ENCODE assay signal across 18 cellular contexts in the genomic region with DNA sequence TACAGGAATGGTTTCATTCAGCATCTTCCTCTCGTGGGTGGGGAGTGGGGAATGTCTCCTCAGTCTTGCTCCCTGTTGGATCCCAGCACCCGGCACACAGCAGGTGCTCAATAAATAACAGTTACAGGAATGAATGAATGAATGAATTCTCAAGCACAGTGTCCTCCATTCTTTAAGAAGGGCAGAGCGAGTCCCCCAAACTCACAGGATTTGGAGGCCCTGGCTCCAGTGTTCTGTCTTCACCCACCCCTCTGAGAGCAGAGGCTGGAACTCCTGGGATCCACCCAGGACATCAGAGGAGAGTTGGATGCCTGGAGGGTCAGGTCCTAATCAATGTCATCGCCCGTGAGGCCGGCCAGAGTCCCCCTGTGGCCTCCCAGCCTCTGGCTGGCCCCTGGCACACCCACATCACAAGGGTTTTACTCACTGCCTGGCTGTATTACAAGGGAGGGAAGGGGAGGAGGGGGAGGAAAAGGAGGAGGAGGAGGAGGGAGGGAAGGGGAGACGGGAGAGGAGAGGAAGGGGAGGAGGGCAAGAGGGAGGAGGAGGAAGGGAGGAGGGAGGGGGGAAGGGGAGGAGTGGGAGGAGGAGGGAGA. TPM values are rescaled to one million over a fixed set of nuclear protein-coding genes. Genes with fewer than 3 reads are reported as not detected.
A peak's percentile ranks its signal among the peaks of the same experiment; 100 is the strongest.
DNase-seq lines count a peak whose midpoint lies in the region; ATAC-seq, FAIRE-seq and TF ChIP-seq lines count a peak whose summit lies in the region.
"Had no signal": no experiment of that assay in that cellular context is flagged by ENCODE, and none has a peak within 500 bp of the region (broad histone marks: within the 10 kb centered on the region; RNA-seq: fewer than 3 reads in every experiment).

No MANE protein-coding gene starts in this region.

- H3K4me3 ChIP-seq in prostate gland: no peak overlapping the region

- no peak for FAIRE-seq in HTR-8/SVneo (lab: Jason Lieb, UNC)

- intact Hi-C loops in prostate gland (cut with DNase I): loop anchor here (10.0 kb wide), 1 partner anchor 60 kb away; no protein-coding TSS in a partner anchor

- H3K36me3 ChIP-seq in prostate gland: no peaks in the 10 kb centered on the region
- H3K36me3 ChIP-seq: WERI-Rb-1 had no signal

- H3K27ac ChIP-seq in prostate gland: no peak overlapping the region
- H3K27ac ChIP-seq: WERI-Rb-1 had no signal

- H3K27me3 ChIP-seq in prostate gland (replicated peaks; ENCODE audit: insufficient read depth): no peaks in the 10 kb centered on the region

- DNase-seq in COLO829 (ENCODE audit: low spot score) (peak; percentile 53), HTR-8/SVneo (ENCODE audit: insufficient read length, low spot score) (peak; percentile 31), amniotic epithelial cell (ENCODE audit: low read depth) (peak; percentile 74), left kidney (ENCODE audit: low read depth, low spot score) (peak; percentile 60), HPDE6-E6E7 (ENCODE audit: extremely low spot score) (no peak), prostate gland (ENCODE audit: low spot score) (no peak)
- no peak for DNase-seq in stimulated activated CD4-positive, alpha-beta T cell treated with anti-CD3 and anti-CD28 coated beads, Interleukin-2, amount 100 ng/mL, for 48 hours
- DNase-seq: aorta; NCI-H1092; NCI-H524; stimulated activated CD4-positive, alpha-beta T cell treated with anti-CD3 and anti-CD28 coated beads, Interleukin-1b, Interleukin-23, amount 100 ng/mL, for 48 hours; WERI-Rb-1 had no signal

- no peak for ATAC-seq in HG03521 (IDR thresholded peaks at IDR 0.05; ENCODE audit: unreplicated experiment)
- ATAC-seq: Right ventricle myocardium inferior; stimulated activated effector memory CD8-positive, alpha-beta T cell treated with anti-CD3 and anti-CD28 coated beads, Interleukin-12 subunit alpha, Interleukin-12 subunit beta, amount 100 ng/mL, for 72 hours had no signal

- H3K9me3 ChIP-seq in prostate gland: no peaks in the 10 kb centered on the region

- TF ChIP-seq CTCF in prostate gland (IDR thresholded peaks at IDR 0.05): no peak

- H3K4me1 ChIP-seq in prostate gland (replicated peaks): no peaks in the 10 kb centered on the region

- TF ChIP-seq POLR2A in prostate gland (IDR thresholded peaks at IDR 0.05): no peak

- WGBS in prostate gland: 37% methylated on average over 6 of the region's 7 CpGs

RNA-seq across cellular contexts. Expression of a gene that starts 8.7 kb away (rescaled TPM):
- not detected for total RNA-seq in prostate gland
- total RNA-seq: aorta, B cell, mesothelial cell of epicardium, posterior vena cava, Right ventricle myocardium inferior had no signal

RNA-seq across cellular contexts. Expression of a gene that starts 20.8 kb away (rescaled TPM):
- total RNA-seq in prostate gland: 100 to 1,000 TPM; 104 to 145 TPM

RNA-seq across cellular contexts. Expression of a gene that starts 37.6 kb away (rescaled TPM):
- 10 to 100 TPM; 23.5 to 37.3 TPM for total RNA-seq in prostate gland

RNA-seq across cellular contexts. Expression of a gene that starts 37.7 kb away (rescaled TPM):
- total RNA-seq in prostate gland: 10 to 100 TPM in 1 of 2 donors, 1 to 10 TPM in 1; 3.6 to 12.0 TPM

Comparison
In these comparisons a context has a peak if more than half of its experiments do, and no peak if none do; other contexts are left out.
1. DNase-seq: peak in COLO829 (single experiment), HTR-8/SVneo (single experiment), amniotic epithelial cell (single experiment) and left kidney (single experiment); none in stimulated activated CD4-positive, alpha-beta T cell treated with anti-CD3 and anti-CD28 coated beads, Interleukin-2, amount 100 ng/mL, for 48 hours (0 of 2), HPDE6-E6E7 (single experiment) and prostate gland (single experiment).